In the genomic region with DNA sequence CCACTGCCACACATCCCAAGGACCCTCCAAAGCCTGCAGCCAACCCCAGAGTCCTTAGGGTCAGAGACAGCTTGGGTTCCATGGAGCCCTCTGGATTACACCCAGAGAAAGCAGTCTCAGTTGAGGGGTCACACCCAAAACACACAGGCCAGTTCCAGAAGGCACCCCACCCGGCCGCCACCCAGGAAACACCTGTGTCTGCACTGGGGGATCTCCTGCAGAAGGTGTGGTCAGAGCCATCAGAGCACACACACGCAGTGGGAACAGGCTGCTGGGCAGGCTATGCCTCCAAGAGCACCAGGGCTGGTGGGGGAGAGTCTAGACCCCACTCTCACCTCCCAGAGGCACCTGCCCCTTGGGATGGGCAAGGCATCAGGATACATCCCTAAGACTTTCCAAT, we compare ENCODE assay signal across 12 cellular contexts. TPM values are rescaled to one million over a fixed set of nuclear protein-coding genes. Genes with fewer than 3 reads are reported as not detected.
A peak's percentile ranks its signal among the peaks of the same experiment; 100 is the strongest.
DNase-seq lines count a peak whose midpoint lies in the region; ATAC-seq, FAIRE-seq and TF ChIP-seq lines count a peak whose summit lies in the region.
"Had no signal": no experiment of that assay in that cellular context is flagged by ENCODE, and none has a peak within 500 bp of the region (broad histone marks: within the 10 kb centered on the region; RNA-seq: fewer than 3 reads in every experiment).

No MANE protein-coding gene starts in this region.

- ATAC-seq in activated CD8-positive, alpha-beta T cell treated with anti-CD3 and anti-CD28 coated beads, Interleukin-2, amount 10 ng/mL, durations not matched to agents 7 days and 5 days = peak; percentile 33
- no peak for ATAC-seq in activated CD8-positive, alpha-beta T cell treated with anti-CD3 and anti-CD28 coated beads for 36 hours
- ATAC-seq in GM21528 (IDR thresholded peaks at IDR 0.05; ENCODE audit: low FRiP score, unreplicated experiment) = peak; percentile 60
- ATAC-seq in RWPE2 (ENCODE audit: low read depth) = no peak
- no peak for ATAC-seq in right cardiac atrium

- CTCF ChIA-PET in activated CD8-positive, alpha-beta T cell treated with anti-CD3 and anti-CD28 coated beads, Interleukin-2, amount 10 ng/mL, durations not matched to agents 7 days and 5 days (lab: Charles Lee) = interaction anchor here (0.9 kb wide), 1 partner anchor 10 kb away, joined by 3 read pairs; no protein-coding TSS in a partner anchor
- CTCF ChIA-PET in activated CD8-positive, alpha-beta T cell treated with anti-CD3 and anti-CD28 coated beads for 36 hours (lab: Charles Lee) = no interaction called here

- no peaks in the 10 kb centered on the region for H3K27me3 Mint-ChIP-seq in activated CD8-positive, alpha-beta T cell treated with anti-CD3 and anti-CD28 coated beads, Interleukin-2, amount 10 ng/mL, durations not matched to agents 7 days and 5 days (ENCODE audit: low read depth)
- no peaks in the 10 kb centered on the region for H3K27me3 Mint-ChIP-seq in activated CD8-positive, alpha-beta T cell treated with anti-CD3 and anti-CD28 coated beads for 36 hours

- peak overlapping the region; percentile 44 for H3K27ac Mint-ChIP-seq in activated CD8-positive, alpha-beta T cell treated with anti-CD3 and anti-CD28 coated beads, Interleukin-2, amount 10 ng/mL, durations not matched to agents 7 days and 5 days
- H3K27ac Mint-ChIP-seq in activated CD8-positive, alpha-beta T cell treated with anti-CD3 and anti-CD28 coated beads for 36 hours = no peak overlapping the region

- no peak for TF ChIP-seq CTCF in activated CD8-positive, alpha-beta T cell treated with anti-CD3 and anti-CD28 coated beads for 36 hours (IDR thresholded peaks at IDR 0.05)
- TF ChIP-seq CTCF in RWPE2 (IDR thresholded peaks at IDR 0.05; ENCODE audit: poor library complexity, severe bottlenecking) (no peak), spleen (IDR thresholded peaks at IDR 0.05 in 8 of 11, conservative IDR thresholded peaks at IDR 0.05 in 3 of 11) (no peak), D721Med (IDR thresholded peaks at IDR 0.05; ENCODE audit: insufficient read depth, missing control alignments) (no peak)

- peaks cover 7% of the 10 kb centered on the region for H3K36me3 ChIP-seq in RWPE2 (ENCODE audit: low read depth)
- H3K36me3 ChIP-seq in spleen = peaks cover 7 to 100% (median 84%) of the 10 kb centered on the region in 6 donors

- H3K27me3 ChIP-seq in RWPE2 (ENCODE audit: insufficient read depth, poor library complexity, severe bottlenecking) (no peaks in the 10 kb centered on the region), spleen (replicated peaks in 1 of 7) (no peaks in the 10 kb centered on the region), right cardiac atrium (ENCODE audit: control insufficient read depth, insufficient read depth) (no peaks in the 10 kb centered on the region)

- no peak for FAIRE-seq in D721Med (lab: Jason Lieb, UNC)

- no peak overlapping the region for H3K4me3 Mint-ChIP-seq in activated CD8-positive, alpha-beta T cell treated with anti-CD3 and anti-CD28 coated beads, Interleukin-2, amount 10 ng/mL, durations not matched to agents 7 days and 5 days
- H3K4me3 Mint-ChIP-seq in activated CD8-positive, alpha-beta T cell treated with anti-CD3 and anti-CD28 coated beads for 36 hours = no peak overlapping the region

- H3K4me3 ChIP-seq in RWPE2 (ENCODE audit: severe bottlenecking) = no peak overlapping the region
- H3K4me3 ChIP-seq in spleen = no peak overlapping the region
- H3K4me3 ChIP-seq in right cardiac atrium (ENCODE audit: low read length) = no peak overlapping the region

- H3K4me1 ChIP-seq in RWPE2 (ENCODE audit: insufficient read depth, poor library complexity, severe bottlenecking) (no peaks in the 10 kb centered on the region), spleen (peaks cover 8 to 54% (median 34%) of the 10 kb centered on the region in 6 donors), right cardiac atrium (ENCODE audit: control insufficient read depth, insufficient read depth, low read length) (peaks cover 14% of the 10 kb centered on the region)

- 51 to 70% (median 62%) methylated on average over 3 of the region's 3 CpGs for WGBS in spleen, 5 donors
- WGBS in right cardiac atrium = 87% methylated on average over 3 of the region's 3 CpGs

- peaks cover 29% of the 10 kb centered on the region for H3K4me1 Mint-ChIP-seq in activated CD8-positive, alpha-beta T cell treated with anti-CD3 and anti-CD28 coated beads, Interleukin-2, amount 10 ng/mL, durations not matched to agents 7 days and 5 days (ENCODE audit: low read depth)
- peaks cover 10% of the 10 kb centered on the region for H3K4me1 Mint-ChIP-seq in activated CD8-positive, alpha-beta T cell treated with anti-CD3 and anti-CD28 coated beads for 36 hours (ENCODE audit: low read depth)

- POLR2A ChIA-PET in activated CD8-positive, alpha-beta T cell treated with anti-CD3 and anti-CD28 coated beads, Interleukin-2, amount 10 ng/mL, durations not matched to agents 7 days and 5 days (lab: Charles Lee) = no interaction called here
- POLR2A ChIA-PET in activated CD8-positive, alpha-beta T cell treated with anti-CD3 and anti-CD28 coated beads for 36 hours (lab: Charles Lee) = no interaction called here

- intact Hi-C loops in activated CD8-positive, alpha-beta T cell treated with anti-CD3 and anti-CD28 coated beads for 36 hours (cut with micrococcal nuclease) = no loop called here
- intact Hi-C loops in spleen (cut with DNase I; ENCODE audit: low total_unique reads) (no loop called here), right cardiac atrium (cut with DNase I) (no loop called here)

- no peak for DNase-seq in activated CD8-positive, alpha-beta T cell treated with anti-CD3 and anti-CD28 coated beads, Interleukin-2, amount 10 ng/mL, durations not matched to agents 7 days and 5 days
- DNase-seq in activated CD8-positive, alpha-beta T cell treated with anti-CD3 and anti-CD28 coated beads for 36 hours = no peak
- DNase-seq in RWPE2 (ENCODE audit: low spot score) (peak; percentile 43), spleen (peak; percentile 92), caudate nucleus (lab: John Stamatoyannopoulos, UW) (no peak), D721Med (ENCODE audit: insufficient read length, low spot score) (no peak), right cardiac atrium (no peak)
- DNase-seq: ACHN, activated gamma-delta T cell, foreskin fibroblast had no signal

- H3K9me3 ChIP-seq in RWPE2 (ENCODE audit: severe bottlenecking) = no peaks in the 10 kb centered on the region
- H3K9me3 ChIP-seq in spleen = no peaks in the 10 kb centered on the region
- no peaks in the 10 kb centered on the region for H3K9me3 ChIP-seq in right cardiac atrium (ENCODE audit: control insufficient read depth, low read length)

- TF ChIP-seq POLR2A in spleen (IDR thresholded peaks at IDR 0.05) = no peak

- H3K27ac ChIP-seq in RWPE2 (ENCODE audit: poor library complexity, severe bottlenecking) (no peak overlapping the region), spleen (peak overlapping the region; percentile 27 to 88 (median 76)), caudate nucleus (ENCODE audit: low read depth, low read length) (no peak overlapping the region), right cardiac atrium (ENCODE audit: low read length) (no peak overlapping the region)
- H3K27ac ChIP-seq: VCaP had no signal

- no peaks in the 10 kb centered on the region for H3K9me3 Mint-ChIP-seq in activated CD8-positive, alpha-beta T cell treated with anti-CD3 and anti-CD28 coated beads, Interleukin-2, amount 10 ng/mL, durations not matched to agents 7 days and 5 days (ENCODE audit: insufficient read depth)
- H3K9me3 Mint-ChIP-seq in activated CD8-positive, alpha-beta T cell treated with anti-CD3 and anti-CD28 coated beads for 36 hours = no peaks in the 10 kb centered on the region

- peaks cover 79% of the 10 kb centered on the region for H3K36me3 Mint-ChIP-seq in activated CD8-positive, alpha-beta T cell treated with anti-CD3 and anti-CD28 coated beads, Interleukin-2, amount 10 ng/mL, durations not matched to agents 7 days and 5 days (ENCODE audit: low read depth)
- peaks cover 8% of the 10 kb centered on the region for H3K36me3 Mint-ChIP-seq in activated CD8-positive, alpha-beta T cell treated with anti-CD3 and anti-CD28 coated beads for 36 hours (ENCODE audit: low read depth)

RNA-seq across cellular contexts. Expression of a gene that starts 27.3 kb away (rescaled TPM):
- total RNA-seq in activated CD8-positive, alpha-beta T cell treated with anti-CD3 and anti-CD28 coated beads, Interleukin-2, amount 10 ng/mL, durations not matched to agents 7 days and 5 days = not detected
- total RNA-seq in activated CD8-positive, alpha-beta T cell treated with anti-CD3 and anti-CD28 coated beads for 36 hours = under 1 TPM; 0.29 to 0.72 TPM
- total RNA-seq in spleen = under 1 TPM in 6 of 7 donors, not detected in 1; 0.34 to 0.73 (median 0.47) TPM
- polyA plus RNA-seq in spleen = under 1 TPM; 0.19 to 0.49 (median 0.39) TPM
- 1 to 10 TPM in 1 of 4 donors, under 1 TPM in 3; 0.23 to 1.0 (median 0.49) TPM for total RNA-seq in right cardiac atrium
- polyA plus RNA-seq in right cardiac atrium = 0.16 TPM

Comparison
In these comparisons a context has a peak if more than half of its experiments do, and no peak if none do; other contexts are left out.
1. ATAC-seq: peak in activated CD8-positive, alpha-beta T cell treated with anti-CD3 and anti-CD28 coated beads, Interleukin-2, amount 10 ng/mL, durations not matched to agents 7 days and 5 days (single experiment) and GM21528 (single experiment); none in activated CD8-positive, alpha-beta T cell treated with anti-CD3 and anti-CD28 coated beads for 36 hours (single experiment), RWPE2 (single experiment) and right cardiac atrium (0 of 2).
2. DNase-seq: peak in RWPE2 (single experiment) and spleen (single experiment); none in activated CD8-positive, alpha-beta T cell treated with anti-CD3 and anti-CD28 coated beads, Interleukin-2, amount 10 ng/mL, durations not matched to agents 7 days and 5 days (single experiment), activated CD8-positive, alpha-beta T cell treated with anti-CD3 and anti-CD28 coated beads for 36 hours (single experiment), caudate nucleus (0 of 61), D721Med (single experiment) and right cardiac atrium (0 of 3).
3. H3K27ac ChIP-seq: peak in spleen (8 of 8); none in RWPE2 (single experiment), caudate nucleus (single experiment) and right cardiac atrium (single experiment).